ENCODE assay signal across 31 cellular contexts in genomic region chr9:136124976-136125692, GRCh38.
"Had no signal": no experiment of that assay in that cellular context is flagged by ENCODE, and none has a peak within 500 bp of the region (broad histone marks: within the 10 kb centered on the region; RNA-seq: fewer than 3 reads in every experiment).

No MANE protein-coding gene starts in this region.

- H3K36me3 Mint-ChIP-seq: activated naive CD4-positive, alpha-beta T cell treated with anti-CD3 and anti-CD28 coated beads, Interleukin-2, amount 50 U/mL, for 72 hours; brain had no signal

- H3K4me2 ChIP-seq: SK-N-SH had no signal

- DNase-seq: activated CD4-positive, alpha-beta T cell treated with anti-CD3 and anti-CD28 coated beads, Interleukin-2, amount 10 ng/mL, durations not matched to agents 24 days and 14 days; activated CD4-positive, alpha-beta T cell treated with anti-CD3 and anti-CD28 coated beads, Interleukin-2, amount 50 U/mL, for 4 hours; activated CD8-positive, alpha-beta T cell treated with anti-CD3 and anti-CD28 coated beads for 36 hours; activated gamma-delta T cell treated with Interleukin-2 at 50 U/mL for 16 hours; activated naive CD4-positive, alpha-beta T cell treated with anti-CD3 and anti-CD28 coated beads for 36 hours; activated T-cell treated with anti-CD3 and anti-CD28 coated beads, Interleukin-2, amount 50 U/mL, for 4 hours; adrenal gland; central memory CD4-positive, alpha-beta T cell; Kasumi-1; MG63; NCI-H1048; NCI-H1105 treated with DMSO at 0.1 percent for 48 hours; NCI-H1436; NCI-H1694; NCI-H2029; NCI-H510A; NCI-H526; NCI-H748 treated with DMSO at 0.1 percent for 48 hours; NK-92 treated with Interleukin-12 subunit alpha and Interleukin-12 subunit beta, amount 100 ng/mL, for 24 hours; PC-3; Peyer's patch; RPMI8226; SHP77 treated with DMSO at 0.1 percent for 48 hours; SK-N-SH had no signal

- ATAC-seq: activated CD8-positive, alpha-beta T cell treated with anti-CD3 and anti-CD28 coated beads for 36 hours; activated naive CD4-positive, alpha-beta T cell treated with anti-CD3 and anti-CD28 coated beads, Interleukin-2, amount 50 U/mL, for 72 hours; activated T-cell treated with anti-CD3 and anti-CD28 coated beads, Interleukin-2, amount 50 U/mL, for 4 hours; PC-3 had no signal

- FAIRE-seq: TTC549 had no signal

- H3K27ac Mint-ChIP-seq: activated CD4-positive, alpha-beta T cell treated with anti-CD3 and anti-CD28 coated beads, Interleukin-2, amount 10 ng/mL, durations not matched to agents 24 days and 14 days; activated CD8-positive, alpha-beta T cell treated with anti-CD3 and anti-CD28 coated beads for 36 hours; activated naive CD4-positive, alpha-beta T cell treated with anti-CD3 and anti-CD28 coated beads for 36 hours; activated naive CD4-positive, alpha-beta T cell treated with anti-CD3 and anti-CD28 coated beads, Interleukin-2, amount 50 U/mL, for 72 hours; activated T-helper 1 cell treated with anti-CD3 and anti-CD28 coated beads, Interleukin-12 subunit alpha, Interleukin-12 subunit beta, Interleukin-2, Interleukin-4 antibody, amounts not matched to agents 30 ng/mL and 10 ng/mL and 1 ng/mL, durations not matched to agents 14 hours and 24 hours and 36 hours; brain; T-helper 1 cell treated with Interleukin-12 subunit alpha and Interleukin-12 subunit beta and Interleukin-4 antibody, amounts not matched to agents 30 μg/mL and 1 μg/mL, for 36 hours; T-helper 2 cell treated with Interferon-gamma antibody and Interleukin-4, amounts not matched to agents 5 μg/mL and 100 μg/mL, for 36 hours had no signal

- H3K4me3 Mint-ChIP-seq: activated CD4-positive, alpha-beta T cell treated with anti-CD3 and anti-CD28 coated beads, Interleukin-2, amount 10 ng/mL, durations not matched to agents 24 days and 14 days; activated CD8-positive, alpha-beta T cell treated with anti-CD3 and anti-CD28 coated beads for 36 hours; activated naive CD4-positive, alpha-beta T cell treated with anti-CD3 and anti-CD28 coated beads for 36 hours; activated T-cell treated with anti-CD3 and anti-CD28 coated beads, Interleukin-2, amount 50 U/mL, for 4 hours; activated T-helper 1 cell treated with anti-CD3 and anti-CD28 coated beads, Interleukin-12 subunit alpha, Interleukin-12 subunit beta, Interleukin-2, Interleukin-4 antibody, amounts not matched to agents 30 ng/mL and 10 ng/mL and 1 ng/mL, durations not matched to agents 14 hours and 24 hours and 36 hours; T-helper 1 cell treated with Interleukin-12 subunit alpha and Interleukin-12 subunit beta and Interleukin-4 antibody, amounts not matched to agents 30 μg/mL and 1 μg/mL, for 36 hours; T-helper 2 cell treated with Interferon-gamma antibody and Interleukin-4, amounts not matched to agents 5 μg/mL and 100 μg/mL, for 36 hours had no signal

- H3K4me1 Mint-ChIP-seq: activated CD4-positive, alpha-beta T cell treated with anti-CD3 and anti-CD28 coated beads, Interleukin-2, amount 10 ng/mL, durations not matched to agents 24 days and 14 days had no signal

- H3K9ac ChIP-seq: SK-N-SH had no signal

- H3K36me3 ChIP-seq: adrenal gland, Peyer's patch, SJSA1 had no signal

- H3K27ac ChIP-seq: adrenal gland, Peyer's patch, SJSA1 had no signal

- H3K9me3 ChIP-seq: adrenal gland, MG63, Peyer's patch, SJSA1, SK-N-SH had no signal

- H3K27me3 Mint-ChIP-seq: activated CD4-positive, alpha-beta T cell treated with anti-CD3 and anti-CD28 coated beads, Interleukin-2, amount 10 ng/mL, durations not matched to agents 24 days and 14 days had no signal

- H3K27me3 ChIP-seq: MG63, Peyer's patch had no signal

- H3K4me3 ChIP-seq: adrenal gland, MG63, Peyer's patch, SJSA1 had no signal

- H3K9me3 Mint-ChIP-seq: activated CD8-positive, alpha-beta T cell treated with anti-CD3 and anti-CD28 coated beads for 36 hours; activated T-cell treated with anti-CD3 and anti-CD28 coated beads, Interleukin-2, amount 50 U/mL, for 4 hours; activated T-helper 1 cell treated with anti-CD3 and anti-CD28 coated beads, Interleukin-12 subunit alpha, Interleukin-12 subunit beta, Interleukin-2, Interleukin-4 antibody, amounts not matched to agents 30 ng/mL and 10 ng/mL and 1 ng/mL, durations not matched to agents 14 hours and 24 hours and 36 hours; T-helper 1 cell treated with Interleukin-12 subunit alpha and Interleukin-12 subunit beta and Interleukin-4 antibody, amounts not matched to agents 30 μg/mL and 1 μg/mL, for 36 hours had no signal
